Comparison of ENCODE assay signal across 8 cellular contexts in genomic region chr17:2029911-2030778, GRCh38. TPM values are rescaled to one million over a fixed set of nuclear protein-coding genes. Genes with fewer than 3 reads are reported as not detected.
DNase-seq lines count a peak whose midpoint lies in the region; ATAC-seq and TF ChIP-seq lines count a peak whose summit lies in the region.

TSS of gene DPH1 (plus strand) at chr17:2030153. CDS start at chr17:2030170, 17 bp downstream.

- CTCF ChIA-PET in naive thymus-derived CD4-positive, alpha-beta T cell (lab: Charles Lee), result interaction anchor here (1.0 kb wide), 1 partner anchor 11 kb away, joined by 4 read pairs; no protein-coding TSS in a partner anchor

- H3K4me3 Mint-ChIP-seq in naive thymus-derived CD4-positive, alpha-beta T cell, result peak within 1 kb of the TSS; percentile 92 to 99 (median 96)

- peak within 1 kb of the TSS; percentile 95 for H3K4me3 ChIP-seq in Karpas-422 (ENCODE audit: low read length)
- peak within 1 kb of the TSS; percentile 83 to 98 (median 96) for H3K4me3 ChIP-seq in fibroblast of lung (replicated peaks in 1 of 4; ENCODE audit: control extremely low read depth in 1 of 4, insufficient read depth in 1 of 4, low read depth in 3 of 4, low read length in 4 of 4)
- H3K4me3 ChIP-seq in naive thymus-derived CD4-positive, alpha-beta T cell (ENCODE audit: low read length), result peak within 1 kb of the TSS; percentile 95

- H3K27me3 ChIP-seq in Karpas-422 (ENCODE audit: low read length) (no peaks in the 10 kb centered on the region), fibroblast of lung (ENCODE audit: control insufficient read depth, insufficient read depth, low read length) (no peaks in the 10 kb centered on the region)
- H3K27me3 ChIP-seq in naive thymus-derived CD4-positive, alpha-beta T cell (ENCODE audit: control insufficient read depth in 2 of 2, insufficient read depth in 2 of 2, low read length in 2 of 2), result peaks cover 0 to 4% of the 10 kb centered on the region in 2 donors

- H3K9me3 Mint-ChIP-seq in naive thymus-derived CD4-positive, alpha-beta T cell, result peaks cover 0 to 4% (median 0%) of the 10 kb centered on the region in 11 donors

- peaks cover 0 to 3% (median 0%) of the 10 kb centered on the region in 5 donors for H3K36me3 Mint-ChIP-seq in naive thymus-derived CD4-positive, alpha-beta T cell

- intact Hi-C loops in naive thymus-derived CD4-positive, alpha-beta T cell (cut with micrococcal nuclease), result loop anchor here (1.0 to 10.0 kb wide), 10 partner anchors 11 to 383 kb away; partner anchors contain the start of genes RILP (in 1 of the 2), RPA1 (in 1 of the 2), SCARF1 (in 1 of the 2) and SMYD4 (in 1 of the 2)

- H3K4me1 Mint-ChIP-seq in naive thymus-derived CD4-positive, alpha-beta T cell, result peaks cover 17 to 43% (median 29%) of the 10 kb centered on the region in 7 donors

- H3K9ac ChIP-seq in Karpas-422 (ENCODE audit: low read length), result peak within 1 kb of the TSS; percentile 93
- H3K9ac ChIP-seq in fibroblast of lung (ENCODE audit: insufficient read depth, low read length), result peak within 1 kb of the TSS; percentile 87

- peak within 1 kb of the TSS; percentile 65 to 96 (median 89) for H3K27ac Mint-ChIP-seq in naive thymus-derived CD4-positive, alpha-beta T cell

- H3K79me2 ChIP-seq in Karpas-422 (ENCODE audit: low read length), result peaks cover 15% of the 10 kb centered on the region
- peaks cover 6% of the 10 kb centered on the region for H3K79me2 ChIP-seq in fibroblast of lung (ENCODE audit: control insufficient read depth, insufficient read depth, low read length)

- H3K27me3 Mint-ChIP-seq in naive thymus-derived CD4-positive, alpha-beta T cell, result peaks cover 9 to 38% (median 15%) of the 10 kb centered on the region in 5 donors

- peak; percentile 82 for ATAC-seq in GM21529 (IDR thresholded peaks at IDR 0.05; ENCODE audit: unreplicated experiment)
- ATAC-seq in naive thymus-derived CD4-positive, alpha-beta T cell, result peak; percentile 93

- TF ChIP-seq CTCF in fibroblast of lung (conservative IDR thresholded peaks at IDR 0.05 in 1 of 2, IDR thresholded peaks at IDR 0.05 in 1 of 2; ENCODE audit: low read depth in 1 of 2, low read length in 2 of 2), result no peak

- H3K27ac ChIP-seq in Karpas-422 (ENCODE audit: low read length) (peak within 1 kb of the TSS; percentile 78), fibroblast of lung (ENCODE audit: insufficient read depth, low read length) (peak within 1 kb of the TSS; percentile 82)
- peak within 1 kb of the TSS; percentile 85 for H3K27ac ChIP-seq in naive thymus-derived CD4-positive, alpha-beta T cell (ENCODE audit: low read depth, low read length)

- POLR2A ChIA-PET in naive thymus-derived CD4-positive, alpha-beta T cell (lab: Charles Lee), result interaction anchor here (0.6 to 1.6 kb wide), 5 partner anchors 8 to 314 kb away, joined by 3 to 5 read pairs (median 4); no protein-coding TSS in a partner anchor

- H3K9me3 ChIP-seq in Karpas-422 (ENCODE audit: low read length) (no peaks in the 10 kb centered on the region), fibroblast of lung (ENCODE audit: control insufficient read depth, insufficient read depth, low read depth, low read length) (no peaks in the 10 kb centered on the region)
- H3K9me3 ChIP-seq in naive thymus-derived CD4-positive, alpha-beta T cell (ENCODE audit: control insufficient read depth in 2 of 3, low read length in 3 of 3), result no peaks in the 10 kb centered on the region

- peak within 1 kb of the TSS; percentile 95 for H2AFZ ChIP-seq in Karpas-422 (ENCODE audit: low read length)
- H2AFZ ChIP-seq in fibroblast of lung (ENCODE audit: low read length), result peak within 1 kb of the TSS; percentile 70

- H3K9me2 ChIP-seq in Karpas-422 (replicated peaks; ENCODE audit: insufficient read depth, low read length), result no peaks in the 10 kb centered on the region

- peaks cover 9% of the 10 kb centered on the region for H4K20me1 ChIP-seq in Karpas-422 (ENCODE audit: insufficient read depth, low read depth, low read length)
- H4K20me1 ChIP-seq in fibroblast of lung (ENCODE audit: control insufficient read depth, extremely low read depth, insufficient read depth, low read length), result no peaks in the 10 kb centered on the region

- no peaks in the 10 kb centered on the region for H3K36me3 ChIP-seq in Karpas-422 (ENCODE audit: insufficient read depth, low read length)
- H3K36me3 ChIP-seq in fibroblast of lung (ENCODE audit: control insufficient read depth, insufficient read depth, low read length), result no peaks in the 10 kb centered on the region
- H3K36me3 ChIP-seq in naive thymus-derived CD4-positive, alpha-beta T cell (ENCODE audit: control insufficient read depth in 2 of 3, insufficient read depth in 3 of 3, low read length in 3 of 3), result peaks cover 0 to 23% (median 0%) of the 10 kb centered on the region in 3 experiments

- H3K4me1 ChIP-seq in Karpas-422 (ENCODE audit: low read length), result peaks cover 51% of the 10 kb centered on the region
- peaks cover 28% of the 10 kb centered on the region for H3K4me1 ChIP-seq in fibroblast of lung (ENCODE audit: control insufficient read depth, extremely low read depth, insufficient read depth, low read length)
- peaks cover 13 to 27% of the 10 kb centered on the region in 2 donors for H3K4me1 ChIP-seq in naive thymus-derived CD4-positive, alpha-beta T cell (ENCODE audit: control insufficient read depth in 2 of 2, insufficient read depth in 2 of 2, low read length in 2 of 2)

- H3K4me2 ChIP-seq in Karpas-422 (ENCODE audit: low read depth, low read length, poor library complexity, severe bottlenecking) (peak within 1 kb of the TSS; percentile 86), fibroblast of lung (ENCODE audit: extremely low read depth, insufficient read depth, low read length) (peak within 1 kb of the TSS; percentile 98)

- DNase-seq in D341Med (ENCODE audit: low spot score) (peak; percentile 82), Karpas-422 (peak; percentile 96), RKO (ENCODE audit: low spot score) (peak; percentile 95), fibroblast of lung (ENCODE audit: low read depth in 2 of 2) (peak; percentile 90 to 91)
- peak; percentile 67 to 80 for DNase-seq in activated T-helper 1 cell treated with anti-CD3 and anti-CD28 coated beads, Interleukin-2, amount 50 U/mL, for 16 hours (ENCODE audit: low read depth in 1 of 2, low spot score in 1 of 2)
- DNase-seq in naive thymus-derived CD4-positive, alpha-beta T cell, result peak; percentile 72 to 88 (median 83)
- DNase-seq in stimulated activated naive CD4-positive, alpha-beta T cell (lab: John Stamatoyannopoulos, UW), result peak; percentile 74 to 83 (median 78)

RNA-seq across cellular contexts. Expression of gene DPH1, which starts in this region (rescaled TPM):
- 37.5 and 41.9 TPM in 2 replicates for total RNA-seq in Karpas-422 (2014; rRNA removed; shearing (Covaris generic); ENCODE audit: low replicate concordance)
- 21.3 and 23.1 TPM in 2 replicates for total RNA-seq in fibroblast of lung
- 28.5 and 31.3 TPM in 2 replicates for polyA plus RNA-seq in fibroblast of lung
- 33.4 and 34.1 TPM in 2 replicates for polyA plus RNA-seq in fibroblast of lung (2012)
- polyA minus RNA-seq in fibroblast of lung (ENCODE audit: low replicate concordance), result 194 and 205 TPM in 2 replicates
- total RNA-seq in naive thymus-derived CD4-positive, alpha-beta T cell, result 100 to 1,000 TPM in 1 of 5 experiments, 10 to 100 TPM in 4; 47.3 to 124 (median 97.6) TPM
- 10 to 100 TPM; 32.9 to 51.3 TPM for polyA plus RNA-seq in naive thymus-derived CD4-positive, alpha-beta T cell

Comparison
In these comparisons a context has a peak if more than half of its experiments do, and no peak if none do; other contexts are left out.
1. Peak in every context shown above with its lines: DNase-seq, ATAC-seq, H3K4me3 ChIP-seq and H3K27ac ChIP-seq.